Comparison of ENCODE assay signal across 1 cellular context in the genomic region with DNA sequence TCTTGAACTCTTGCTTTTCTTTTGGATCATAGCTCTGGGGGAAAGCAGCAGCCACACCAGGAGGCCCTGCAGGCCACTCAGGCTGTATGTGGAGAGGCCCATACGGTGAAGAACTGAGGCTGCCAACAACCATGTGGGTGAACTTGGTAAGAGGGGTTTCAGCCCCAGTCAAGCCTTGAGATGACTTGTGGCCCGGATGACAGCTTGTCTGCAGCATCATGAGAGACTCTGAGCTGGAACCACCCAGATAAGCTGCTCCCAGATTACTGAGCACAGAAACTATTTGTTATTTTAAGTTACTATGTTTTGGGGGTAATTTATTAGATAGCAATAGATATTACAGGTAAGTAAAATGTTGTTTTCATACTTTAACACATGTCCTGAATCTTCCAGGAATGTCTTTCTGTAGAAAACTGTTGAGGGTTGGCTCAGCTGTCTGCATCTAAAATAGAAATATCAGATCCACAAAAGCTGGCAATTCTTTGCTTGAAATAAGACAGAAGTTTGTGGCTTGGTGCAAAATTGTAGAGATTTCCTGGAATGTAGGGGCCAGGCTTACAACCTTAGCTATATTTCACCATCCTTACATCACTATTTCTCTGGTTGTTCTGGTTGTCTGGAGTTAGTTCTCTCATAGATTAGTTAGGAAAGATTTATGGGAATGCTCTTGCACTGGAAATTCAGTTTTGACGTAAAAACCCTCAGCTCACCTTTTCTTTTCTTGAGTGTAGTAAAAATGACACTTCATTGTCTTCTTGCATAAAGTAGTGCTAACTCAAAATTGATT.
TF ChIP-seq lines count a peak whose summit lies in the region.

No MANE protein-coding gene starts in this region.

TF ChIP-seq in SK-N-SH, 30 proteins besides CTCF, POLR2A, EP300 and RAD21 (continued from another document):
- TF ChIP-seq MXI1 (IDR thresholded peaks at IDR 0.05; ENCODE audit: low read depth, low read length) (no peak), TCF12 (IDR thresholded peaks at IDR 0.05) (peak; percentile 76), RCOR1 (IDR thresholded peaks at IDR 0.05; ENCODE audit: low read length) (no peak), SIN3A (IDR thresholded peaks at IDR 0.05; ENCODE audit: borderline replicate concordance, low read depth, low read length) (no peak), RFX5 (IDR thresholded peaks at IDR 0.05; ENCODE audit: low read length) (no peak)
